Comparison of ENCODE assay signal across 17 cellular contexts in the genomic region with DNA sequence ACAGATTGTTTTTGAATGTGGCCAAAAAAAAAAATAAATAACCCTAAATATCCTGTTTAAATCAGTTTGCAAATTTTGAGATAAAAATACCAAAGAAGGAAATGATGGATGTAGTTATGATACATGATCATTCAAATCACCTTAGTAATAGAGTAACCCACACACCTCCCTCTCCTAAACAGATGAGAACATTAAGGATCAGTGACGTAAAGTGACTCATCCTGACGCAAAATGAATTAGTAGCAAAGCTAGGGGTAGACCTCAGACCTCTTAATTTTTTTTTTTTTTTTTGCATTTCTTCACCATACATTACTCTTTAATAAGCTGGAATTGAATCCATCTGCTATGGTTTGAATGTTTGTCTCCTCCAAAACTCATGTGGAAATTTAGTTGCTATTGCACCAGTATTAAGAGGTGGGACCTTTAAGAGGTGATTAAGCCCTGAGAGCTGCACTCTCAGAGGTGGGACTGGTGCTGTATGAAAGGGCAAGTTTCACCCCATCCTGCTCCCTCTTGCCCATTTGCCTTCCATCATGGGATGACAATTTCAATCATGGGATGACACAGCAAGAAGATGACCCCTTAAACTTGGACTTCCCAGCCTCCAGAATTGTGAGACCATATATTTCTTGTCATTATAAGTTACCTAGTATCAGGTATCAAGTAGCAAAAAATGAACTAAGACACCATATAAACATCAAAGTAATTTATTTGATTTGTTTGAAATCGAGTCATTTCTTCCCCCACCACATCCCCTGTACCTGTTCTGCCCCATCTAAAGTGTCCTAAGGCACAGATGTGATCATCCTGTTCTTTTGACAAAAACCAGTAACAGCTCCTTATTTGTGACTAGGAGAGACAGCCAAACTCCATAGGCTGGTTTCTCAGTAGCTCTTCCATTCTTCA.
DNase-seq lines count a peak whose midpoint lies in the region; ATAC-seq, FAIRE-seq and TF ChIP-seq lines count a peak whose summit lies in the region.
"Had no signal": no experiment of that assay in that cellular context is flagged by ENCODE, and none has a peak within 500 bp of the region (broad histone marks: within the 10 kb centered on the region; RNA-seq: fewer than 3 reads in every experiment).

No MANE protein-coding gene starts in this region.

- no peaks in the 10 kb centered on the region for H3K36me3 ChIP-seq in bronchial epithelial cell (ENCODE audit: control insufficient read depth, insufficient read depth, low read length)
- H3K36me3 ChIP-seq: transverse colon had no signal

- peak; percentile 86 to 97 for ATAC-seq in activated CD4-positive, CD25-positive, alpha-beta regulatory T cell treated with anti-CD3 and anti-CD28 coated beads, Interleukin-2, amount 50 U/mL, for 24 hours
- ATAC-seq in HG02763 (IDR thresholded peaks at IDR 0.05; ENCODE audit: unreplicated experiment): no peak
- ATAC-seq: sciatic nerve had no signal

- H3K4me3 ChIP-seq in bronchial epithelial cell (ENCODE audit: low read depth, low read length): no peak overlapping the region
- H3K4me3 ChIP-seq: hepatocyte, transverse colon had no signal

- TF ChIP-seq CTCF in bronchial epithelial cell (IDR thresholded peaks at IDR 0.05; ENCODE audit: insufficient read depth, low read length, severe bottlenecking): no peak

- peak; percentile 4 for FAIRE-seq in HTR-8/SVneo (lab: Jason Lieb, UNC)
- no peak for FAIRE-seq in bronchial epithelial cell (lab: Jason Lieb, UNC)
- FAIRE-seq: colon had no signal

- DNase-seq in activated CD4-positive, CD25-positive, alpha-beta regulatory T cell treated with anti-CD3 and anti-CD28 coated beads, Interleukin-2, amount 50 U/mL, for 72 hours: no peak
- no peak for DNase-seq in HTR-8/SVneo (ENCODE audit: insufficient read length, low spot score)
- peak; percentile 94 for DNase-seq in bronchial epithelial cell (ENCODE audit: low read depth)
- DNase-seq in kidney tubule cell (ENCODE audit: low spot score): peak; percentile 59
- no peak for DNase-seq in MV-4-11 (lab: John Stamatoyannopoulos, UW)
- DNase-seq in NCI-H2107 treated with DMSO at 0.1 percent for 48 hours (lab: John Stamatoyannopoulos, UW; ENCODE audit: unreplicated experiment): no peak
- DNase-seq: activated CD4-positive, CD25-positive, alpha-beta regulatory T cell; H9; NCI-H2081 treated with DMSO at 0.1 percent for 48 hours; NCI-H82; stimulated activated CD4-positive, alpha-beta T cell treated with anti-CD3 and anti-CD28 coated beads, Interleukin-4, amount 100 ng/mL, for 1 hour; transverse colon had no signal

- H3K27me3 ChIP-seq in bronchial epithelial cell (ENCODE audit: control insufficient read depth, insufficient read depth, low read length): no peaks in the 10 kb centered on the region
- H3K27me3 ChIP-seq: hepatocyte, transverse colon had no signal

Comparison
In these comparisons a context has a peak if more than half of its experiments do, and no peak if none do; other contexts are left out.
1. DNase-seq: peak in bronchial epithelial cell (single experiment) and kidney tubule cell (single experiment); none in activated CD4-positive, CD25-positive, alpha-beta regulatory T cell treated with anti-CD3 and anti-CD28 coated beads, Interleukin-2, amount 50 U/mL, for 72 hours (single experiment), HTR-8/SVneo (single experiment), MV-4-11 (single experiment) and NCI-H2107 treated with DMSO at 0.1 percent for 48 hours (single experiment).